Comparison of ENCODE assay signal across 28 cellular contexts in genomic region chr10:5996696-5997095, GRCh38. TPM values are rescaled to one million over a fixed set of nuclear protein-coding genes. Genes with fewer than 3 reads are reported as not detected.
"Had no signal": no experiment of that assay in that cellular context is flagged by ENCODE, and none has a peak within 500 bp of the region (broad histone marks: within the 10 kb centered on the region; RNA-seq: fewer than 3 reads in every experiment).

No MANE protein-coding gene starts in this region.

- H3K27me3 ChIP-seq: adrenal gland, body of pancreas, ovary, thyroid gland, upper lobe of left lung, vagina had no signal

- H3K9me3 ChIP-seq: body of pancreas, ovary, thyroid gland, vagina had no signal

- H3K4me1 ChIP-seq: adrenal gland, body of pancreas, lower lobe of right lung, stomach, thyroid gland, upper lobe of left lung, vagina had no signal

- H3K4me3 ChIP-seq: adrenal gland, body of pancreas, lower lobe of right lung, ovary, stomach, thyroid gland, upper lobe of left lung, vagina had no signal

- H3K27me3 Mint-ChIP-seq: stimulated activated memory B cell treated with anti-CD40 and anti-IgM and Interleukin-4, amounts not matched to agents 10 μg/mL and 1 μg/mL and 100 μg/mL, for 72 hours had no signal

- H3K4me1 Mint-ChIP-seq: activated naive CD8-positive, alpha-beta T cell treated with anti-CD3 and anti-CD28 coated beads for 36 hours; stimulated activated memory B cell treated with anti-CD40 and anti-IgM and Interleukin-4, amounts not matched to agents 10 μg/mL and 1 μg/mL and 100 μg/mL, for 72 hours had no signal

- H3K27ac Mint-ChIP-seq: activated CD4-positive, alpha-beta T cell treated with anti-CD3 and anti-CD28 coated beads for 36 hours; activated naive CD8-positive, alpha-beta T cell treated with anti-CD3 and anti-CD28 coated beads for 36 hours; activated T-cell treated with anti-CD3 and anti-CD28 coated beads, Interleukin-2, amount 50 U/mL, for 72 hours; naive thymus-derived CD8-positive, alpha-beta T cell; progenitor cell of endocrine pancreas; stimulated activated memory B cell treated with anti-CD40 and anti-IgM and Interleukin-4, amounts not matched to agents 10 μg/mL and 1 μg/mL and 100 μg/mL, for 72 hours; T-helper 2 cell treated with Interferon-gamma antibody and Interleukin-4, amounts not matched to agents 5 μg/mL and 100 μg/mL, for 36 hours had no signal

- H3K27ac ChIP-seq: adrenal gland, body of pancreas, epithelial cell of prostate, lower lobe of right lung, ovary, stomach, thyroid gland, upper lobe of left lung, vagina had no signal

- H3K4me3 Mint-ChIP-seq: activated CD4-positive, alpha-beta T cell treated with anti-CD3 and anti-CD28 coated beads for 36 hours; activated naive CD8-positive, alpha-beta T cell treated with anti-CD3 and anti-CD28 coated beads for 36 hours; activated T-cell treated with anti-CD3 and anti-CD28 coated beads, Interleukin-2, amount 50 U/mL, for 72 hours; naive thymus-derived CD8-positive, alpha-beta T cell; stimulated activated memory B cell treated with anti-CD40 and anti-IgM and Interleukin-4, amounts not matched to agents 10 μg/mL and 1 μg/mL and 100 μg/mL, for 72 hours; T-helper 2 cell treated with Interferon-gamma antibody and Interleukin-4, amounts not matched to agents 5 μg/mL and 100 μg/mL, for 36 hours had no signal

- DNase-seq: activated CD4-positive, alpha-beta T cell treated with anti-CD3 and anti-CD28 coated beads for 36 hours; activated CD4-positive, CD25-positive, alpha-beta regulatory T cell; activated naive CD4-positive, alpha-beta T cell; activated naive CD8-positive, alpha-beta T cell treated with anti-CD3 and anti-CD28 coated beads for 36 hours; activated T-cell treated with anti-CD3 and anti-CD28 coated beads for 4 hours; activated T-cell treated with anti-CD3 and anti-CD28 coated beads, Interleukin-2, amount 50 U/mL, for 72 hours; adrenal gland; aorta; body of pancreas; effector CD8-positive, alpha-beta T cell; lower lobe of right lung; mesenchymal stem cell; naive thymus-derived CD8-positive, alpha-beta T cell; ovary; small intestine; stimulated activated CD4-positive, alpha-beta T cell treated with anti-CD3 and anti-CD28 coated beads, Interleukin-1b, Interleukin-23, amount 100 ng/mL, for 48 hours; stimulated activated CD4-positive, alpha-beta T cell treated with anti-CD3 and anti-CD28 coated beads, Interleukin-4, amount 100 ng/mL, for 4 hours; stimulated activated CD8-positive, alpha-beta memory T cell treated with anti-CD3 and anti-CD28 coated beads, Interleukin-4, amount 100 ng/mL, for 48 hours; stomach; T-helper 1 cell; thyroid gland; upper lobe of left lung had no signal

- H3K36me3 ChIP-seq: adrenal gland, lower lobe of right lung, ovary, stomach, thyroid gland, upper lobe of left lung, vagina had no signal

RNA-seq across cellular contexts. Expression of gene IL15RA, which starts 19.4 kb away (rescaled TPM):
- total RNA-seq: frontal cortex had no signal
